Comparison of ENCODE assay signal across 13 cellular contexts in the genomic region with DNA sequence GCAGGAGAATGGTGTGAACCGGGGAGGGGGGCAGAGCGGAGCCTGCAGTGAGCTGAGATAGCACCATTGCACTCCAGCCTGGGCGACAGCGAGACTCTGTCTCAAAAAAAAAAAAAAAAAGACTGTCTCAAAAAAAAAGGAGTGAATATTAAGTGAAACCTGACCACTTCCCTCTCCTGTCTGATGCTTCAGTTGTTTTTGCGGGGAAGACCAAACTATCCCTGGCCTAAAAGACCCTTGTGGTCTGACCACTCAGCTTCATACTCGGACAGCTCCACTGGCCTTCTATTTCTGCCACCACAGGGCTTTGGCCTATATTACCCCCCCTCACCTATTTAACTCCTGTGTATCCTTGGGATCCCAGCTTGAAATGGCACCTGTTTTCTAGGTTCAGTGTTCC. TPM values are rescaled to one million over a fixed set of nuclear protein-coding genes. Genes with fewer than 3 reads are reported as not detected.
A peak's percentile ranks its signal among the peaks of the same experiment; 100 is the strongest.
DNase-seq lines count a peak whose midpoint lies in the region; ATAC-seq and TF ChIP-seq lines count a peak whose summit lies in the region.
"Had no signal": no experiment of that assay in that cellular context is flagged by ENCODE, and none has a peak within 500 bp of the region (broad histone marks: within the 10 kb centered on the region; RNA-seq: fewer than 3 reads in every experiment).

No MANE protein-coding gene starts in this region.

- H3K9me3 Mint-ChIP-seq in activated naive CD4-positive, alpha-beta T cell treated with anti-CD3 and anti-CD28 coated beads, Interleukin-2, amount 50 U/mL, for 24 hours, result no peaks in the 10 kb centered on the region
- H3K9me3 Mint-ChIP-seq in endothelial cell (ENCODE audit: unreplicated experiment), result no peaks in the 10 kb centered on the region

- TF ChIP-seq EP300 in stomach (IDR thresholded peaks at IDR 0.05), result no peak

- peaks cover 45% of the 10 kb centered on the region for H3K4me1 Mint-ChIP-seq in activated naive CD4-positive, alpha-beta T cell treated with anti-CD3 and anti-CD28 coated beads, Interleukin-2, amount 50 U/mL, for 24 hours
- peaks cover 16% of the 10 kb centered on the region for H3K4me1 Mint-ChIP-seq in endothelial cell (ENCODE audit: unreplicated experiment)

- H3K27ac ChIP-seq in VCaP (peak overlapping the region; percentile 98; the same call in 1 of the 2 replicates), stomach (peak overlapping the region in 3 of 5 donors; percentile 18 to 99 (median 96))
- H3K27ac ChIP-seq: PC-9 had no signal

- peak overlapping the region in 1 of 4 donors; percentile 80 for H3K4me3 ChIP-seq in stomach
- H3K4me3 ChIP-seq: PC-9 had no signal

- no peak for ATAC-seq in Right ventricle myocardium superior (ENCODE audit: poor library complexity)
- ATAC-seq in HG03108 (IDR thresholded peaks at IDR 0.05; ENCODE audit: unreplicated experiment), result no peak

- H3K36me3 ChIP-seq in stomach, result peaks cover 41 to 79% (median 70%) of the 10 kb centered on the region in 4 donors

- TF ChIP-seq CTCF in VCaP (conservative IDR thresholded peaks at IDR 0.05), result no peak
- TF ChIP-seq CTCF in endothelial cell (IDR thresholded peaks at IDR 0.05; ENCODE audit: unreplicated experiment), result no peak
- TF ChIP-seq CTCF in stomach (IDR thresholded peaks at IDR 0.05), result no peak

- H3K9me3 ChIP-seq in stomach, result no peaks in the 10 kb centered on the region

- 81 to 90% (median 86%) methylated on average over 4 to 6 of the region's 6 CpGs for WGBS in stomach, 5 donors

- TF ChIP-seq POLR2A in stomach (IDR thresholded peaks at IDR 0.05), result no peak

- no peaks in the 10 kb centered on the region for H3K27me3 ChIP-seq in stomach

- peak overlapping the region; percentile 72 for H3K27ac Mint-ChIP-seq in activated naive CD4-positive, alpha-beta T cell treated with anti-CD3 and anti-CD28 coated beads, Interleukin-2, amount 50 U/mL, for 24 hours
- H3K27ac Mint-ChIP-seq in endothelial cell (ENCODE audit: unreplicated experiment), result no peak overlapping the region

- intact Hi-C loops in stomach (cut with DNase I; ENCODE audit: low total_unique reads), result no loop called here
- intact Hi-C loops in Right ventricle myocardium superior (cut with DNase I), result no loop called here

- H3K36me3 Mint-ChIP-seq in activated naive CD4-positive, alpha-beta T cell treated with anti-CD3 and anti-CD28 coated beads, Interleukin-2, amount 50 U/mL, for 24 hours, result peaks cover 19% of the 10 kb centered on the region
- H3K36me3 Mint-ChIP-seq in endothelial cell (ENCODE audit: low read depth, unreplicated experiment), result peaks cover 33% of the 10 kb centered on the region

- no peaks in the 10 kb centered on the region for H3K27me3 Mint-ChIP-seq in activated naive CD4-positive, alpha-beta T cell treated with anti-CD3 and anti-CD28 coated beads, Interleukin-2, amount 50 U/mL, for 24 hours
- H3K27me3 Mint-ChIP-seq in endothelial cell (ENCODE audit: unreplicated experiment), result peaks cover 10% of the 10 kb centered on the region

- no peak for DNase-seq in activated naive CD4-positive, alpha-beta T cell (lab: John Stamatoyannopoulos, UW)
- DNase-seq in endothelial cell (ENCODE audit: low spot score) (no peak), stomach (no peak), Right ventricle myocardium superior (no peak), SW480 (ENCODE audit: low spot score) (no peak)
- DNase-seq: anterior cingulate cortex, HCEC 1CT, NCI-H1048, NCI-H226, PC-9 had no signal

- peaks cover 37 to 78% (median 73%) of the 10 kb centered on the region in 4 donors for H3K4me1 ChIP-seq in stomach

- H3K4me3 Mint-ChIP-seq in activated naive CD4-positive, alpha-beta T cell treated with anti-CD3 and anti-CD28 coated beads, Interleukin-2, amount 50 U/mL, for 24 hours, result peak overlapping the region; percentile 98
- peak overlapping the region; percentile 81 for H3K4me3 Mint-ChIP-seq in endothelial cell (ENCODE audit: unreplicated experiment)

RNA-seq across cellular contexts. Expression of a gene that starts 2.3 kb away (rescaled TPM):
- total RNA-seq in endothelial cell (ENCODE audit: unreplicated experiment) (72.2 TPM), stomach (100 to 1,000 TPM in 3 of 5 donors, 10 to 100 TPM in 2; 27.0 to 491 (median 274) TPM), Right ventricle myocardium superior (31.7 TPM)
- 100 to 1,000 TPM in 1 of 3 donors, 10 to 100 TPM in 2; 47.7 to 131 (median 86.6) TPM for polyA plus RNA-seq in stomach

RNA-seq across cellular contexts. Expression of a gene that starts 35.2 kb away (rescaled TPM):
- 0.54 TPM for total RNA-seq in endothelial cell (ENCODE audit: unreplicated experiment)
- 10 to 100 TPM in 2 of 5 donors, 1 to 10 TPM in 1, under 1 TPM in 1, not detected in 1; 0.45 to 13.4 (median 7.4) TPM for total RNA-seq in stomach
- polyA plus RNA-seq in stomach, result 1 to 10 TPM; 2.7 to 7.0 (median 5.0) TPM
- total RNA-seq in Right ventricle myocardium superior, result 0.32 TPM

RNA-seq across cellular contexts. Expression of a gene that starts 37.9 kb away (rescaled TPM):
- total RNA-seq in endothelial cell (ENCODE audit: unreplicated experiment) (30.8 TPM), stomach (100 to 1,000 TPM in 1 of 5 donors, 10 to 100 TPM in 2, 1 to 10 TPM in 2; 1.8 to 107 (median 11.2) TPM), Right ventricle myocardium superior (14.7 TPM)
- polyA plus RNA-seq in stomach, result 10 to 100 TPM; 28.2 to 44.3 (median 36.0) TPM

RNA-seq across cellular contexts. Expression of a gene that starts 39.9 kb away (rescaled TPM):
- total RNA-seq in endothelial cell (ENCODE audit: unreplicated experiment), result 8.2 TPM
- 10 to 100 TPM in 2 of 5 donors, 1 to 10 TPM in 2, not detected in 1; 3.2 to 33.5 (median 10.2) TPM for total RNA-seq in stomach
- polyA plus RNA-seq in stomach, result 10 to 100 TPM in 2 of 3 donors, 1 to 10 TPM in 1; 9.8 to 27.0 (median 14.9) TPM
- total RNA-seq in Right ventricle myocardium superior, result 2.9 TPM

RNA-seq across cellular contexts. Expression of a gene that starts 51.9 kb away (rescaled TPM):
- total RNA-seq in endothelial cell (ENCODE audit: unreplicated experiment) (34.7 TPM), stomach (100 to 1,000 TPM in 1 of 5 donors, 10 to 100 TPM in 4; 25.7 to 268 (median 55.4) TPM), Right ventricle myocardium superior (13.7 TPM)
- 10 to 100 TPM; 32.4 to 95.8 (median 39.7) TPM for polyA plus RNA-seq in stomach
